In genomic region chr1:51968632-51969031, GRCh38 we compare ENCODE assay signal across 1 cellular context.
TF ChIP-seq lines count a peak whose summit lies in the region.

No MANE protein-coding gene starts in this region.

TF ChIP-seq in K562, 482 proteins besides CTCF, POLR2A, EP300 and RAD21 (continued from another document):
- TF ChIP-seq MBD1 (CRISPR knock-in tag; IDR thresholded peaks at IDR 0.05) (no peak), RBM17 (IDR thresholded peaks at IDR 0.05; ENCODE audit: borderline replicate concordance, low read depth, low read length) (no peak), YY1 (IDR thresholded peaks at IDR 0.05; ENCODE audit: borderline replicate concordance in 1 of 3, control insufficient read depth in 1 of 3, extremely low read depth in 1 of 3, insufficient read depth in 3 of 3, insufficient read length in 1 of 3, insufficient replicate concordance in 2 of 3, low read depth in 1 of 3, low read length in 2 of 3) (no peak)
